11 cellular contexts compared by ENCODE assay signal in the genomic region with DNA sequence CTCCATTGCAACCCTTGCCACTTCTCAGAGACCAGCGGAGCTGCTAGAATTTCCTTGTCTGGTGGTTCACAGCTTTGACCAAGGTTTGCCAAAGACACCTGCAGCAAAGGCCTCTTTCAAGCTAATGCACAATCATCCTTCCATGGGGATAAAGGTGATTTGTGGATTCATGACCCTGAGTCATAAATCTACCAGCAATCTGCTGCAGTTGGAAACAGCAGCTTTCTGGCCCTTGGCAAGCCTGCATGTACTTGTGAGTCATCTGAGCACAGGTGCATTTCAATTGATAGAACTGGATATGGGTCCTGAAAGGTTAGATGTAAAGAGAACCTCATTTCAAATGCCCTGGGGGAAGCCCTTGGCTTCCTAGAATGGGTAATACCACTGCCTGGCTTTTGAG. TPM values are rescaled to one million over a fixed set of nuclear protein-coding genes. Genes with fewer than 3 reads are reported as not detected.
A peak's percentile ranks its signal among the peaks of the same experiment; 100 is the strongest.
DNase-seq lines count a peak whose midpoint lies in the region; ATAC-seq and FAIRE-seq lines count a peak whose summit lies in the region.
"Had no signal": no experiment of that assay in that cellular context is flagged by ENCODE, and none has a peak within 500 bp of the region (broad histone marks: within the 10 kb centered on the region; RNA-seq: fewer than 3 reads in every experiment).

No MANE protein-coding gene starts in this region.

- DNase-seq in DMS79 treated with DMSO at 0.1 percent for 48 hours (lab: John Stamatoyannopoulos, UW) (peak; percentile 10), DMS79 (lab: John Stamatoyannopoulos, UW) (no peak), myocyte (ENCODE audit: low read depth) (peak; percentile 45), RCC 7860 (ENCODE audit: low spot score) (no peak), NCI-H774 (lab: John Stamatoyannopoulos, UW) (no peak), GM03348 (ENCODE audit: low spot score) (no peak)
- DNase-seq in activated naive CD4-positive, alpha-beta T cell treated with anti-CD3 and anti-CD28 coated beads, Interleukin-2, amount 50 U/mL, for 72 hours (ENCODE audit: low spot score in 2 of 2), result no peak
- DNase-seq: H7, NCI-H1105 had no signal

- H3K36me3 ChIP-seq in KOPT-K1 (ENCODE audit: insufficient read depth, low read length), result no peaks in the 10 kb centered on the region

- H3K27ac Mint-ChIP-seq in activated naive CD4-positive, alpha-beta T cell treated with anti-CD3 and anti-CD28 coated beads, Interleukin-2, amount 50 U/mL, for 72 hours, result peak overlapping the region in 1 of 2 donors; percentile 73
- H3K27ac Mint-ChIP-seq: natural killer cell treated with Interleukin-12 subunit alpha and Interleukin-12 subunit beta and Interleukin-15 and Interleukin-18, amount 100 ng/mL, for 72 hours had no signal

- no peak for FAIRE-seq in RCC 7860 (lab: Jason Lieb, UNC)

- peak; percentile 74 to 80 for ATAC-seq in activated naive CD4-positive, alpha-beta T cell treated with anti-CD3 and anti-CD28 coated beads, Interleukin-2, amount 50 U/mL, for 72 hours
- ATAC-seq: natural killer cell treated with Interleukin-12 subunit alpha and Interleukin-12 subunit beta and Interleukin-15 and Interleukin-18, amount 100 ng/mL, for 72 hours had no signal

- H3K9me3 Mint-ChIP-seq in activated naive CD4-positive, alpha-beta T cell treated with anti-CD3 and anti-CD28 coated beads, Interleukin-2, amount 50 U/mL, for 72 hours, result no peaks in the 10 kb centered on the region
- H3K9me3 Mint-ChIP-seq: natural killer cell treated with Interleukin-12 subunit alpha and Interleukin-12 subunit beta and Interleukin-15 and Interleukin-18, amount 100 ng/mL, for 72 hours had no signal

- H3K27ac ChIP-seq in KOPT-K1 (ENCODE audit: low read depth, low read length, poor library complexity, severe bottlenecking), result peak overlapping the region; percentile 95

- peaks cover 0 to 39% of the 10 kb centered on the region in 2 donors for H3K36me3 Mint-ChIP-seq in activated naive CD4-positive, alpha-beta T cell treated with anti-CD3 and anti-CD28 coated beads, Interleukin-2, amount 50 U/mL, for 72 hours
- H3K36me3 Mint-ChIP-seq: natural killer cell treated with Interleukin-12 subunit alpha and Interleukin-12 subunit beta and Interleukin-15 and Interleukin-18, amount 100 ng/mL, for 72 hours had no signal

- H3K9me3 ChIP-seq in KOPT-K1 (ENCODE audit: insufficient read depth, low read length, poor library complexity, severe bottlenecking), result no peaks in the 10 kb centered on the region

RNA-seq across cellular contexts. Expression of a gene that starts 21.6 kb away (rescaled TPM):
- 100 to 1,000 TPM in 1 of 2 donors, 10 to 100 TPM in 1; 93.5 to 229 TPM for total RNA-seq in activated naive CD4-positive, alpha-beta T cell treated with anti-CD3 and anti-CD28 coated beads, Interleukin-2, amount 50 U/mL, for 72 hours
- total RNA-seq in myocyte, result 0.27 and 1.2 TPM in 2 replicates
- polyA plus RNA-seq in myocyte (2012), result 1.7 TPM

Comparison
In these comparisons a context has a peak if more than half of its experiments do, and no peak if none do; other contexts are left out.
1. DNase-seq: peak in DMS79 treated with DMSO at 0.1 percent for 48 hours (single experiment) and myocyte (single experiment); none in DMS79 (single experiment), activated naive CD4-positive, alpha-beta T cell treated with anti-CD3 and anti-CD28 coated beads, Interleukin-2, amount 50 U/mL, for 72 hours (0 of 2), RCC 7860 (single experiment), NCI-H774 (single experiment) and GM03348 (single experiment).
2. RNA of a gene that starts 21.6 kb away (total RNA-seq): 93.5 to 229 TPM in activated naive CD4-positive, alpha-beta T cell treated with anti-CD3 and anti-CD28 coated beads, Interleukin-2, amount 50 U/mL, for 72 hours; 0.27 to 1.2 TPM in myocyte; every median in the first group is over 10 times any median in the second.